Comparison of ENCODE assay signal across 7 cellular contexts in the genomic region with DNA sequence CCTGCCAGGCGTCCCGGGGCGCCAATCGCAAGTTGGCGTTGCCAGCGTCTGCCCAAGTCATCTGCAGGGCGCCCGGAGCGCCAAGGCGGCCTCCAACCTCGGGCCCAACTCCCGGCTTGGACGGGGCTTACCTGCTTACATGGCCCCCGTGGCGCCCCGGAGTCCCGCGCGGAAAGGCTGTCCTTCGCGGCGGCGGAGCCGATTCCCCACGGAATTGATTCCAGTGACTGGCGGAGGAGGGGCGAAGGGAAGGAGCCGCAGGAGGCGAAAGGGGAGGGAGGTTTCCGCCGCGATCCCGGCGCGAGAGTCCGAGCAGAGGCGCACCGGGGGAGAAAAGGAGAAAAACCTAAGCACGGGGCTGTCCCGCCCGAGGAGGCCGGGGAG. TPM values are rescaled to one million over a fixed set of nuclear protein-coding genes. Genes with fewer than 3 reads are reported as not detected.
A peak's percentile ranks its signal among the peaks of the same experiment; 100 is the strongest.
DNase-seq lines count a peak whose midpoint lies in the region; ATAC-seq, FAIRE-seq and TF ChIP-seq lines count a peak whose summit lies in the region.

No MANE protein-coding gene starts in this region.

- H3K27me3 ChIP-seq in PC-3 (ENCODE audit: low read length): no peaks in the 10 kb centered on the region
- H3K27me3 ChIP-seq in H1 (replicated peaks in 1 of 4; ENCODE audit: control insufficient read depth in 3 of 4, extremely low read depth in 1 of 4, insufficient read depth in 3 of 4, low read length in 3 of 4): no peaks in the 10 kb centered on the region
- H3K27me3 ChIP-seq in muscle layer of duodenum (ENCODE audit: low read depth, low read length): no peaks in the 10 kb centered on the region

- CTCF ChIA-PET in PC-3 (lab: Charles Lee): interaction anchor here (0.7 to 1.0 kb wide), 6 partner anchors 15 to 218 kb away, joined by 3 to 5 read pairs (median 4); no protein-coding TSS in a partner anchor
- CTCF ChIA-PET in H1 (lab: Charles Lee; ENCODE audit: partially characterized antibody): interaction anchor here (0.7 to 7.2 kb wide), 10 partner anchors 11 to 290 kb away, joined by 3 to 54 read pairs (median 4); no protein-coding TSS in a partner anchor

- H2AFZ ChIP-seq in PC-3 (ENCODE audit: low read length) (peak overlapping the region; percentile 90), H1 (ENCODE audit: low read length) (0 out of 2 replicates have a peak overlapping the region, but pooled peaks have one; percentile 2)

- no peak overlapping the region for H2AK5ac ChIP-seq in H1 (ENCODE audit: low read depth, low read length)

- H3K56ac ChIP-seq in H1 (replicated peaks; ENCODE audit: insufficient read length, low read depth, low read length): peak overlapping the region; percentile 71

- peak overlapping the region; percentile 75; the same call in 1 of the 2 replicates for H2BK5ac ChIP-seq in H1 (ENCODE audit: low read depth, low read length)

- BruUV-seq in PC-3 (replicated peaks; lab: Mats Ljungman, UMichigan): no TSS peak

- peaks cover 24 to 67% (median 42%) of the 10 kb centered on the region in 5 donors for H3K27me3 Mint-ChIP-seq in naive thymus-derived CD8-positive, alpha-beta T cell

- H3K4me1 Mint-ChIP-seq in naive thymus-derived CD8-positive, alpha-beta T cell: peaks cover 0 to 9% (median 6%) of the 10 kb centered on the region in 4 donors

- H4K5ac ChIP-seq in H1 (ENCODE audit: insufficient read length, low read depth, low read length): peak overlapping the region; percentile 37

- TF ChIP-seq RAD21 in H1 (IDR thresholded peaks at IDR 0.05 in 1 of 2, conservative IDR thresholded peaks at IDR 0.05 in 1 of 2; ENCODE audit: low read depth in 2 of 2, low read length in 2 of 2): no peak

- H3K4me1 ChIP-seq in PC-3 (ENCODE audit: insufficient read depth, low read length) (peaks cover 45% of the 10 kb centered on the region), H1 (replicated peaks in 1 of 4; ENCODE audit: control insufficient read depth in 3 of 4, insufficient read depth in 4 of 4, low read length in 3 of 4) (peaks cover 5 to 18% (median 10%) of the 10 kb centered on the region in 4 experiments; a peak in 6 of 7 replicates), muscle layer of duodenum (ENCODE audit: control insufficient read depth in 1 of 2, insufficient read depth in 2 of 2, low read length in 2 of 2) (peaks cover 6 to 12% of the 10 kb centered on the region in 2 donors)

- peak; percentile 30 for ATAC-seq in GM21390 (IDR thresholded peaks at IDR 0.05; ENCODE audit: unreplicated experiment)
- peak; percentile 2; the same call in 1 of the 2 replicates for ATAC-seq in PC-3
- ATAC-seq in naive thymus-derived CD8-positive, alpha-beta T cell: no peak

- no peaks in the 10 kb centered on the region for H3F3A ChIP-seq in PC-3 (ENCODE audit: low read length, unreplicated experiment)

- H2BK12ac ChIP-seq in H1 (ENCODE audit: low read depth, low read length): peak overlapping the region; percentile 40; the same call in 1 of the 2 replicates

- WGBS in H1 (ENCODE audit: extremely low coverage in 1 of 2, insufficient coverage in 1 of 2, insufficient read length in 1 of 2, insufficient replicate concordance in 2 of 2, low coverage in 1 of 2, low lambda C conversion rate in 2 of 2, missing lambda C conversion rate in 1 of 2), 2 experiments: 0% methylated on average over 26 of the region's 42 CpGs; no CpG with 5 or more reads in 1 of the 2 experiments

- FAIRE-seq in H1 (lab: Jason Lieb, UNC): no peak

- H4K91ac ChIP-seq in H1 (replicated peaks; ENCODE audit: insufficient read length, low read length): peak overlapping the region; percentile 91

- H3K4me3 Mint-ChIP-seq in naive thymus-derived CD8-positive, alpha-beta T cell: peak overlapping the region in 5 of 10 donors; percentile 18 to 80 (median 51)

- no peak for TF ChIP-seq CTCF in PC-3 (conservative IDR thresholded peaks at IDR 0.05; ENCODE audit: low read depth, low read length)
- no peak for TF ChIP-seq CTCF in H1 (IDR thresholded peaks at IDR 0.05; ENCODE audit: control extremely low read depth in 1 of 3, insufficient read depth in 1 of 3, low read depth in 1 of 3, low read length in 3 of 3)

- peak overlapping the region; percentile 89 for H3K9ac ChIP-seq in PC-3 (ENCODE audit: low read length)
- H3K9ac ChIP-seq in H1 (replicated peaks in 1 of 4; ENCODE audit: extremely low read depth in 1 of 4, low read depth in 3 of 4, low read length in 3 of 4): peak overlapping the region; percentile 86 to 93 (median 89)

- H3K36me3 Mint-ChIP-seq in naive thymus-derived CD8-positive, alpha-beta T cell: no peaks in the 10 kb centered on the region

- H3K4me2 ChIP-seq in PC-3 (ENCODE audit: low read length) (peak overlapping the region; percentile 84), H1 (ENCODE audit: insufficient read depth in 1 of 2, low read depth in 2 of 2, low read length in 2 of 2) (peak overlapping the region; percentile 85 to 96)

- no peak for DNase-seq in PC-3
- DNase-seq in H1 (ENCODE audit: low read depth in 1 of 2, low spot score in 2 of 2): peak in 1 of 2 experiments; percentile 74
- no peak for DNase-seq in naive thymus-derived CD8-positive, alpha-beta T cell
- no peak for DNase-seq in G401 (ENCODE audit: low spot score)
- no peak for DNase-seq in NCI-H187 treated with DMSO at 0.1 percent for 48 hours (lab: John Stamatoyannopoulos, UW)

- in situ Hi-C loops in G401 (cut with HindIII; ENCODE audit: low sequenced_read_pairs): no loop called here

- TF ChIP-seq POLR2A in H1 (IDR thresholded peaks at IDR 0.05; ENCODE audit: control extremely low read depth in 1 of 2, low read depth in 2 of 2, low read length in 2 of 2): no peak

- H3K9me2 ChIP-seq in PC-3 (replicated peaks; ENCODE audit: low read length): no peaks in the 10 kb centered on the region

- peak overlapping the region; percentile 37 for H3K4ac ChIP-seq in H1 (replicated peaks; ENCODE audit: insufficient read length, low read depth, low read length)

- peak overlapping the region; percentile 41 for H2BK120ac ChIP-seq in H1 (replicated peaks; ENCODE audit: low read depth, low read length)

- H2BK20ac ChIP-seq in H1 (ENCODE audit: low read length): no peak overlapping the region

- H3K23me2 ChIP-seq in H1 (ENCODE audit: low read depth, low read length): peaks cover 8% of the 10 kb centered on the region; the same call in 1 of the 2 replicates

- peak overlapping the region; percentile 88 for H3K4me3 ChIP-seq in PC-3 (ENCODE audit: low read length)
- H3K4me3 ChIP-seq in H1 (ENCODE audit: extremely low read depth in 1 of 4, insufficient read depth in 2 of 4, low read depth in 3 of 4, low read length in 4 of 4): peak overlapping the region; percentile 80 to 99 (median 92)
- H3K4me3 ChIP-seq in muscle layer of duodenum (ENCODE audit: low read depth in 1 of 2, low read length in 2 of 2): peak overlapping the region; percentile 70 to 85

- H3K18ac ChIP-seq in H1 (ENCODE audit: extremely low read depth, low read length): peak overlapping the region; percentile 89

- peak overlapping the region; percentile 90 for H4K8ac ChIP-seq in H1 (ENCODE audit: extremely low read depth, insufficient read depth, low read length)

- H2BK15ac ChIP-seq in H1 (ENCODE audit: low read length): no peak overlapping the region

- POLR2A ChIA-PET in PC-3 (lab: Charles Lee; ENCODE audit: unreplicated experiment): interaction anchor here (0.5 to 1.6 kb wide), 5 partner anchors 16 to 219 kb away, joined by 4 to 25 read pairs (median 11); no protein-coding TSS in a partner anchor
- POLR2A ChIA-PET in H1 (lab: Charles Lee; ENCODE audit: partially characterized antibody): interaction anchor here (0.7 to 5.9 kb wide), 32 partner anchors 11 to 201 kb away, joined by 3 to 99 read pairs (median 6); no protein-coding TSS in a partner anchor
- POLR2A ChIA-PET in naive thymus-derived CD8-positive, alpha-beta T cell (lab: Charles Lee): no interaction called here

- 0 out of 2 replicates have a peak, but pooled peaks cover 5% of the 10 kb centered on the region for H3K36me3 ChIP-seq in PC-3 (ENCODE audit: low read depth, low read length)
- H3K36me3 ChIP-seq in H1 (ENCODE audit: control insufficient read depth in 2 of 4, insufficient read depth in 4 of 4, low read length in 3 of 4): no peaks in the 10 kb centered on the region
- peaks cover 0 to 6% of the 10 kb centered on the region in 2 donors for H3K36me3 ChIP-seq in muscle layer of duodenum (ENCODE audit: control insufficient read depth in 1 of 2, insufficient read depth in 2 of 2, low read length in 2 of 2)

- H3K14ac ChIP-seq in H1 (ENCODE audit: insufficient read length): no peak overlapping the region

- H4K20me1 ChIP-seq in PC-3 (ENCODE audit: low read length) (peaks cover 35% of the 10 kb centered on the region; the same call in 1 of the 2 replicates), H1 (replicated peaks in 1 of 2; ENCODE audit: control insufficient read depth in 1 of 2, insufficient read depth in 2 of 2, low read length in 2 of 2) (peaks cover 2 to 9% of the 10 kb centered on the region in 2 experiments)

- H3K27ac Mint-ChIP-seq in naive thymus-derived CD8-positive, alpha-beta T cell: no peak overlapping the region

- intact Hi-C loops in PC-3 (cut with micrococcal nuclease): loop anchor here (1.0 to 5.0 kb wide), 5 partner anchors 31 to 219 kb away; no protein-coding TSS in a partner anchor

- TF ChIP-seq EP300 in H1 (IDR thresholded peaks at IDR 0.05; ENCODE audit: borderline replicate concordance in 1 of 2, low read depth in 2 of 2, low read length in 2 of 2): no peak

- H3K79me1 ChIP-seq in H1 (ENCODE audit: low read depth, low read length): peaks cover 4% of the 10 kb centered on the region; the same call in 1 of the 2 replicates

- H3K23ac ChIP-seq in H1 (ENCODE audit: insufficient read length): no peak overlapping the region

- H3K9me3 ChIP-seq in PC-3 (ENCODE audit: low read length): no peaks in the 10 kb centered on the region
- no peaks in the 10 kb centered on the region for H3K9me3 ChIP-seq in H1 (ENCODE audit: insufficient read depth in 2 of 2, low read depth in 1 of 2, low read length in 1 of 2)
- no peaks in the 10 kb centered on the region for H3K9me3 ChIP-seq in muscle layer of duodenum (ENCODE audit: control insufficient read depth in 1 of 2, low read length in 2 of 2)

- peaks cover 52% of the 10 kb centered on the region for H3K79me2 ChIP-seq in PC-3 (ENCODE audit: low read length)
- H3K79me2 ChIP-seq in H1 (ENCODE audit: control insufficient read depth in 1 of 2, insufficient read depth in 2 of 2, low read length in 2 of 2): peaks cover 20 to 48% of the 10 kb centered on the region in 2 experiments

- H3K27ac ChIP-seq in PC-3 (ENCODE audit: low read length) (peak overlapping the region; percentile 95), H1 (ENCODE audit: low read depth, low read length) (peak overlapping the region; percentile 99), muscle layer of duodenum (ENCODE audit: low read length) (peak overlapping the region; percentile 79)

- no peaks in the 10 kb centered on the region for H3K9me3 Mint-ChIP-seq in naive thymus-derived CD8-positive, alpha-beta T cell

RNA-seq across cellular contexts. Expression of a gene that starts 0.4 kb away (rescaled TPM):
- 12.6 and 17.1 TPM in 2 replicates for total RNA-seq in PC-3 (2014; rRNA removed)
- 77.4 and 93.6 TPM in 2 replicates for total RNA-seq in H1 (2021; fragmentation: NEBNext Ultra II Directional; extraction: Animal tissue kit (Norgen Biotek cat#: 25700))
- polyA plus RNA-seq in H1 (2011; rRNA removed): 14.4 and 19.8 TPM in 2 replicates
- 15.5 TPM for polyA plus RNA-seq in H1 (2011; cell fraction: cytosol; rRNA removed)
- polyA plus RNA-seq in H1 (2011; cell fraction: nucleus; rRNA removed): 38.0 TPM
- 11.9 to 20.9 TPM (median 16.0 TPM) in 4 replicates for polyA plus RNA-seq in H1 (2012, experiment 1 of 2)
- 2.1 TPM for polyA plus RNA-seq in H1 (2012, experiment 2 of 2)
- 22.6 TPM for polyA plus RNA-seq in H1 (2013, experiment 1 of 2)
- 21.4 TPM for polyA plus RNA-seq in H1 (2013, experiment 2 of 2)
- polyA minus RNA-seq in H1 (2011; rRNA and poly(A)+ RNA removed): 76.1 and 85.9 TPM in 2 replicates
- polyA minus RNA-seq in H1 (2011; cell fraction: cytosol; rRNA and poly(A)+ RNA removed): 44.8 TPM
- polyA minus RNA-seq in H1 (2011; cell fraction: nucleus; rRNA and poly(A)+ RNA removed): 80.0 TPM
- under 1 TPM in 1 of 2 experiments, not detected in 1; 0.05 TPM for total RNA-seq in naive thymus-derived CD8-positive, alpha-beta T cell
- under 1 TPM; 0.01 to 0.04 (median 0.02) TPM for polyA plus RNA-seq in naive thymus-derived CD8-positive, alpha-beta T cell
- total RNA-seq in G401 (2014; rRNA removed; shearing (Covaris generic)): 8.9 and 9.7 TPM in 2 replicates

RNA-seq across cellular contexts. Expression of a gene that starts 52.0 kb away (rescaled TPM):
- total RNA-seq in PC-3 (2014; rRNA removed): 92.6 and 101 TPM in 2 replicates
- total RNA-seq in H1 (2021; fragmentation: NEBNext Ultra II Directional; extraction: Animal tissue kit (Norgen Biotek cat#: 25700)): 170 and 175 TPM in 2 replicates
- polyA plus RNA-seq in H1 (2011; rRNA removed): 10.0 and 13.7 TPM in 2 replicates
- polyA plus RNA-seq in H1 (2011; cell fraction: cytosol; rRNA removed): 38.2 TPM
- 41.1 TPM for polyA plus RNA-seq in H1 (2011; cell fraction: nucleus; rRNA removed)
- polyA plus RNA-seq in H1 (2012, experiment 1 of 2): 71.6 to 132 TPM (median 92.6 TPM) in 4 replicates
- polyA plus RNA-seq in H1 (2012, experiment 2 of 2): 4.1 TPM
- polyA plus RNA-seq in H1 (2013, experiment 1 of 2): 79.3 TPM
- 70.9 TPM for polyA plus RNA-seq in H1 (2013, experiment 2 of 2)
- 41.5 and 53.5 TPM in 2 replicates for polyA minus RNA-seq in H1 (2011; rRNA and poly(A)+ RNA removed)
- 43.7 TPM for polyA minus RNA-seq in H1 (2011; cell fraction: cytosol; rRNA and poly(A)+ RNA removed)
- polyA minus RNA-seq in H1 (2011; cell fraction: nucleus; rRNA and poly(A)+ RNA removed): 82.6 TPM
- 1 to 10 TPM; 1.8 to 2.6 TPM for total RNA-seq in naive thymus-derived CD8-positive, alpha-beta T cell
- polyA plus RNA-seq in naive thymus-derived CD8-positive, alpha-beta T cell: 1 to 10 TPM in 1 of 3 donors, under 1 TPM in 1, not detected in 1; 0.66 to 1.5 TPM
- 43.2 and 160 TPM in 2 replicates for total RNA-seq in G401 (2014; rRNA removed; shearing (Covaris generic))

Comparison
In these comparisons a context has a peak if more than half of its experiments do, and no peak if none do; other contexts are left out.
1. ATAC-seq: peak in GM21390 (single experiment) and PC-3 (single experiment); none in naive thymus-derived CD8-positive, alpha-beta T cell (0 of 2).
2. RNA of a gene that starts 52.0 kb away (total RNA-seq): 170 to 175 TPM in H1, 43.2 to 160 TPM in G401 and 92.6 to 101 TPM in PC-3; 1.8 to 2.6 TPM in naive thymus-derived CD8-positive, alpha-beta T cell; every median in the first group is over 10 times any median in the second.
3. Peak in every context shown above with its lines, with median percentiles within 50 percentile points of each other: H3K27ac ChIP-seq and H3K4me3 ChIP-seq.